ENCODE assay signal across 19 cellular contexts in the genomic region with DNA sequence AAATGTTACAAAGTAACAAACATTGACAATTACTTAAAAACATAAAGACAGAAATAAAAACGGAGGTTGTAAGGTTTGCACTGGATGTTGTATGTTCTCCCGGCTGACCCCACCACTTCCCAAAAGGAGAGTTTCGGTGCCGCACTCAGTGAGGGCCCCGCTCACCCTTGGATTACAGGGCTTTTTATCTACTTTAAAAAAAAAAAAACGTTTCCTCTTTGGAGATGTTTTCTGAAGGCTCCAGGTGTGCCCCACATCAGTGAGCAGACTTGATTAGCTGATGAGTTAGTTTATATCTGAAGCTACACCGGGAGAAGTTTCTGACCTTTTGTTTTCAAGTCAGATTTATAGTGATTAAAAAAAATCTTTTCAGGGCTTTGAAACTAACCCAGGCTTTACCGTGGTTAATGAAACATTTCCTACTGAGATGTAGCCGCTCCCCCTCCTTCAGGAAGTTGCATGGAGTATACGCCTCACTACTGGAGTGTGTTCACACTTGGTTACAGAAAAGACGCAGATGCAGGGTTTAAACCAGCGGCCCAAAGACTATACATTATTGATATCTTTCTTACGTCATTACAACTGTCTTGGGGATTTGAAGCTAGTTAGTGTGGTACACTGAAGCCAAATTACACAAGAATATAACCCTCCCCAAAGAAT. TPM values are rescaled to one million over a fixed set of nuclear protein-coding genes. Genes with fewer than 3 reads are reported as not detected.
A peak's percentile ranks its signal among the peaks of the same experiment; 100 is the strongest.
DNase-seq lines count a peak whose midpoint lies in the region; FAIRE-seq and TF ChIP-seq lines count a peak whose summit lies in the region.
"Had no signal": no experiment of that assay in that cellular context is flagged by ENCODE, and none has a peak within 500 bp of the region (broad histone marks: within the 10 kb centered on the region; RNA-seq: fewer than 3 reads in every experiment).

No MANE protein-coding gene starts in this region.

- no peaks in the 10 kb centered on the region for H3K79me1 ChIP-seq in neuronal stem cell (ENCODE audit: low read depth, low read length)

- H3K14ac ChIP-seq in neuronal stem cell (ENCODE audit: low read length), result no peak overlapping the region

- FAIRE-seq in GM12891 (lab: Jason Lieb, UNC), result peak; percentile 16
- FAIRE-seq: GM18507 had no signal

- H3K4ac ChIP-seq in neuronal stem cell (ENCODE audit: low read length), result no peak overlapping the region

- no peak for TF ChIP-seq CTCF in tibial artery (IDR thresholded peaks at IDR 0.05)

- H3K27me3 ChIP-seq in neuronal stem cell (ENCODE audit: control insufficient read depth in 3 of 3, insufficient read depth in 3 of 3, low read depth in 1 of 3, low read length in 3 of 3) (peaks cover 0 to 31% (median 0%) of the 10 kb centered on the region in 3 experiments), tibial artery (no peaks in the 10 kb centered on the region)
- H3K27me3 ChIP-seq: sigmoid colon, transverse colon had no signal

- H4K8ac ChIP-seq in neuronal stem cell (ENCODE audit: low read depth, low read length), result no peak overlapping the region

- H3K36me3 ChIP-seq in neuronal stem cell (replicated peaks in 1 of 2; ENCODE audit: control insufficient read depth in 2 of 2, insufficient read depth in 2 of 2, low read length in 2 of 2) (no peaks in the 10 kb centered on the region), tibial artery (no peaks in the 10 kb centered on the region)
- H3K36me3 ChIP-seq: sigmoid colon, transverse colon had no signal

- DNase-seq in GM12891 (ENCODE audit: insufficient read length, low spot score), result no peak
- DNase-seq in NAMALWA (ENCODE audit: low spot score), result peak; percentile 79
- DNase-seq in dermis blood vessel endothelial cell, result peak; percentile 27
- DNase-seq in neuronal stem cell (ENCODE audit: low spot score), result no peak
- DNase-seq in tibial artery, result no peak
- DNase-seq in NCI-H187 treated with DMSO at 0.1 percent for 48 hours (lab: John Stamatoyannopoulos, UW), result no peak
- no peak for DNase-seq in NCI-H1930 (lab: John Stamatoyannopoulos, UW)
- DNase-seq in activated gamma-delta T cell treated with Interleukin-2 at 50 U/mL for 16 hours, result no peak
- DNase-seq: aorta; cerebellar nuclear complex; effector memory CD8-positive, alpha-beta T cell; head of caudate nucleus; left ventricle myocardium superior; NCI-H1105 treated with DMSO at 0.1 percent for 48 hours; NCI-H526; RPMI8226; sigmoid colon; transverse colon had no signal

- H3K4me2 ChIP-seq in neuronal stem cell (ENCODE audit: insufficient read depth, low read length, poor library complexity, severe bottlenecking), result no peak overlapping the region

- intact Hi-C loops in tibial artery (cut with DNase I; ENCODE audit: low total_unique reads), result no loop called here

- H3K23ac ChIP-seq in neuronal stem cell (ENCODE audit: low read depth, low read length, poor library complexity), result no peak overlapping the region

- no peak overlapping the region for H3K9ac ChIP-seq in neuronal stem cell (ENCODE audit: low read depth, low read length, poor library complexity)

- WGBS in neuronal stem cell (ENCODE audit: extremely low coverage in 2 of 2, insufficient read length in 2 of 2, insufficient replicate concordance in 1 of 2), 2 donors, result no CpG with 5 or more reads among the region's 13 CpGs

- no peak overlapping the region for H2BK12ac ChIP-seq in neuronal stem cell (ENCODE audit: low read length)

- no peak overlapping the region for H3K18ac ChIP-seq in neuronal stem cell (ENCODE audit: low read length)

- peak overlapping the region; percentile 56 for H2AFZ ChIP-seq in neuronal stem cell (ENCODE audit: low read length)

- peaks cover 0 to 2% of the 10 kb centered on the region in 2 donors for H3K9me3 ChIP-seq in neuronal stem cell (replicated peaks in 1 of 2; ENCODE audit: control insufficient read depth in 2 of 2, insufficient read depth in 1 of 2, low read depth in 1 of 2, low read length in 2 of 2)
- no peaks in the 10 kb centered on the region for H3K9me3 ChIP-seq in tibial artery
- H3K9me3 ChIP-seq: sigmoid colon, transverse colon had no signal

- no peak overlapping the region for H2BK5ac ChIP-seq in neuronal stem cell (ENCODE audit: low read length)

- H2BK15ac ChIP-seq in neuronal stem cell (ENCODE audit: low read length), result no peak overlapping the region

- no peak overlapping the region for H3K4me3 ChIP-seq in neuronal stem cell (ENCODE audit: low read length in 2 of 2)
- no peak overlapping the region for H3K4me3 ChIP-seq in tibial artery
- H3K4me3 ChIP-seq: sigmoid colon, transverse colon had no signal

- no peak overlapping the region for H4K91ac ChIP-seq in neuronal stem cell (ENCODE audit: low read depth, low read length, poor library complexity)

- H3K4me1 ChIP-seq in neuronal stem cell (ENCODE audit: control insufficient read depth in 2 of 2, insufficient read depth in 1 of 2, low read depth in 1 of 2, low read length in 2 of 2) (peaks cover 0 to 3% of the 10 kb centered on the region in 2 donors), tibial artery (no peaks in the 10 kb centered on the region)
- H3K4me1 ChIP-seq: sigmoid colon, transverse colon had no signal

- no peak for TF ChIP-seq POLR2A in GM12891 (IDR thresholded peaks at IDR 0.05; ENCODE audit: low read depth, low read length)

- H2AK5ac ChIP-seq in neuronal stem cell (ENCODE audit: low read depth, low read length), result no peak overlapping the region

- H2BK120ac ChIP-seq in neuronal stem cell (ENCODE audit: low read depth, low read length), result no peak overlapping the region

- H3K27ac ChIP-seq in neuronal stem cell (replicated peaks; ENCODE audit: low read length) (no peak overlapping the region), tibial artery (no peak overlapping the region)
- H3K27ac ChIP-seq: sigmoid colon, transverse colon had no signal

TF ChIP-seq in GM12891, 5 proteins besides CTCF, POLR2A, EP300 and RAD21:
- TF ChIP-seq TAF1 (IDR thresholded peaks at IDR 0.05; ENCODE audit: low read depth, low read length), result no peak
- TF ChIP-seq PAX5 (IDR thresholded peaks at IDR 0.05; ENCODE audit: insufficient read depth, low read length, severe bottlenecking), result no peak
- no peak for TF ChIP-seq POU2F2 (IDR thresholded peaks at IDR 0.05; ENCODE audit: low read depth, low read length)

RNA-seq across cellular contexts. Expression of a gene that starts 38.0 kb away (rescaled TPM):
- polyA plus RNA-seq in GM12891 (2012; ENCODE audit: low read depth, missing spikeins), result 5.2 TPM
- 4.6 and 6.8 TPM in 2 replicates for total RNA-seq in dermis blood vessel endothelial cell
- 31.6 TPM for polyA plus RNA-seq in neuronal stem cell (2013, experiment 1 of 2)
- polyA plus RNA-seq in neuronal stem cell (2013, experiment 2 of 2), result 32.9 TPM

Comparison
In these comparisons a context has a peak if more than half of its experiments do, and no peak if none do; other contexts are left out.
1. DNase-seq: peak in NAMALWA (single experiment) and dermis blood vessel endothelial cell (single experiment); none in GM12891 (single experiment), neuronal stem cell (single experiment), tibial artery (0 of 2), NCI-H187 treated with DMSO at 0.1 percent for 48 hours (single experiment), NCI-H1930 (0 of 2) and activated gamma-delta T cell treated with Interleukin-2 at 50 U/mL for 16 hours (single experiment).